In genomic region chr11:96238563-96239166, GRCh38 we compare ENCODE assay signal across 16 cellular contexts.
DNase-seq lines count a peak whose midpoint lies in the region; ATAC-seq, FAIRE-seq and TF ChIP-seq lines count a peak whose summit lies in the region.
"Had no signal": no experiment of that assay in that cellular context is flagged by ENCODE, and none has a peak within 500 bp of the region (broad histone marks: within the 10 kb centered on the region; RNA-seq: fewer than 3 reads in every experiment).

No MANE protein-coding gene starts in this region.

- TF ChIP-seq POLR2A in HepG2 (IDR thresholded peaks at IDR 0.05; ENCODE audit: insufficient read depth in 1 of 2, low read depth in 2 of 2, low read length in 2 of 2) = no peak
- TF ChIP-seq POLR2A in right lobe of liver (IDR thresholded peaks at IDR 0.05) = no peak
- no peak for TF ChIP-seq POLR2A in K562 (conservative IDR thresholded peaks at IDR 0.05)

- H3K9me3 ChIP-seq in HepG2 (ENCODE audit: low read length) = no peaks in the 10 kb centered on the region
- H3K9me3 ChIP-seq in right lobe of liver = no peaks in the 10 kb centered on the region
- no peaks in the 10 kb centered on the region for H3K9me3 ChIP-seq in K562 (replicated peaks; ENCODE audit: control insufficient read depth, insufficient read depth, low read depth, low read length)

- H3K9me1 ChIP-seq in K562 (ENCODE audit: control insufficient read depth, insufficient read depth, low read length) = no peaks in the 10 kb centered on the region

- H3K36me3 ChIP-seq in HepG2 (replicated peaks in 1 of 2; ENCODE audit: control insufficient read depth in 1 of 2, insufficient read depth in 2 of 2, low read length in 2 of 2) = no peaks in the 10 kb centered on the region; a peak in 1 of 5 replicates
- H3K36me3 ChIP-seq in right lobe of liver = no peaks in the 10 kb centered on the region
- no peaks in the 10 kb centered on the region for H3K36me3 ChIP-seq in K562 (ENCODE audit: control insufficient read depth, insufficient read depth, low read length)

- no peak for DNase-seq in HepG2 (ENCODE audit: low spot score)
- DNase-seq in right lobe of liver = no peak
- no peak for DNase-seq in K562 (ENCODE audit: extremely low read depth in 1 of 4, low spot score in 3 of 4)
- DNase-seq in omental fat pad (ENCODE audit: low spot score) = no peak
- DNase-seq in stimulated activated naive CD4-positive, alpha-beta T cell treated with Interleukin-2 at 50 U/mL for 16 hours (lab: John Stamatoyannopoulos, UW) = no peak
- DNase-seq in posterior vena cava (ENCODE audit: low spot score) = no peak
- DNase-seq: activated CD4-positive, alpha-beta T cell treated with anti-CD3 and anti-CD28 coated beads for 36 hours; activated naive CD4-positive, alpha-beta T cell treated with anti-CD3 and anti-CD28 coated beads, Interleukin-2, amount 50 U/mL, for 16 hours; activated T-cell treated with anti-CD3 and anti-CD28 coated beads for 4 hours; endodermal cell; glutamatergic neuron; NCI-H526 treated with DMSO at 0.1 percent for 48 hours; stimulated activated CD4-positive, alpha-beta T cell treated with anti-CD3 and anti-CD28 coated beads, Interleukin-1b, Interleukin-23, amount 100 ng/mL, for 48 hours had no signal

- WGBS in HepG2 (ENCODE audit: low lambda C conversion rate) = 57% methylated on average over 2 of the region's 2 CpGs
- 50% methylated on average over 2 of the region's 2 CpGs for WGBS in right lobe of liver (ENCODE audit: insufficient coverage, low coverage, low lambda C conversion rate, missing lambda C conversion rate)
- WGBS in K562 (ENCODE audit: insufficient coverage, low coverage, missing lambda C conversion rate) = 74% methylated on average over 2 of the region's 2 CpGs

- H2AFZ ChIP-seq in HepG2 (ENCODE audit: low read length) (no peak overlapping the region), K562 (ENCODE audit: low read depth, low read length) (0 out of 2 replicates have a peak overlapping the region, but pooled peaks have one; percentile 9)

- TF ChIP-seq EP300 in HepG2 (IDR thresholded peaks at IDR 0.05; ENCODE audit: low read depth in 2 of 2, low read length in 2 of 2) = no peak
- TF ChIP-seq EP300 in HepG2 (CRISPR knock-in tag; IDR thresholded peaks at IDR 0.05; ENCODE audit: borderline replicate concordance) = no peak
- TF ChIP-seq EP300 in K562 (IDR thresholded peaks at IDR 0.05; ENCODE audit: low read length) = no peak

- no peak for TF ChIP-seq CTCF in HepG2 (CRISPR knock-in tag; IDR thresholded peaks at IDR 0.05)
- no peak for TF ChIP-seq CTCF in right lobe of liver (IDR thresholded peaks at IDR 0.05)
- TF ChIP-seq CTCF in K562 (IDR thresholded peaks at IDR 0.05 in 2 of 3, conservative IDR thresholded peaks at IDR 0.05 in 1 of 3; ENCODE audit: insufficient read depth in 2 of 3, low read depth in 1 of 3, low read length in 3 of 3) = no peak
- no peak for TF ChIP-seq CTCF in omental fat pad (IDR thresholded peaks at IDR 0.05)

- H3K4me1 ChIP-seq in HepG2 (ENCODE audit: insufficient read depth, low read length) (peaks cover 80% of the 10 kb centered on the region), right lobe of liver (peaks cover 0 to 6% (median 0%) of the 10 kb centered on the region in 4 donors), K562 (replicated peaks in 1 of 2; ENCODE audit: control insufficient read depth in 2 of 2, insufficient read depth in 2 of 2, low read length in 2 of 2) (peaks cover 1 to 21% of the 10 kb centered on the region in 2 experiments; a peak in 4 of 5 replicates)

- CTCF ChIA-PET in HepG2 (lab: Yijun Ruan, JAX; ENCODE audit: low intra/inter-chr PET ratio, low total read pairs) = no interaction called here
- CTCF ChIA-PET in K562 (lab: Yijun Ruan, JAX; ENCODE audit: low intra/inter-chr PET ratio) = no interaction called here

- FAIRE-seq in HepG2 (lab: Jason Lieb, UNC) (no peak), K562 (lab: Jason Lieb, UNC) (no peak)
- FAIRE-seq: H1 had no signal

- in situ Hi-C loops in HepG2 (cut with HindIII; ENCODE audit: extremely low pct_ligation_motif_present, low pct_unique_long_range_greater_than_20kb) = loop anchor here (5.0 kb wide), 1 partner anchor 226 kb away; no protein-coding TSS in a partner anchor
- in situ Hi-C loops in K562 (cut with MboI) = no loop called here

- H3K79me2 ChIP-seq in HepG2 (ENCODE audit: insufficient read depth, low read length) (peaks cover 40% of the 10 kb centered on the region), K562 (ENCODE audit: control insufficient read depth, insufficient read depth, low read length) (0 out of 3 replicates have a peak, but pooled peaks cover 12% of the 10 kb centered on the region)

- intact Hi-C loops in HepG2 (cut with micrococcal nuclease; ENCODE audit: unreplicated experiment) = loop anchor here (5.0 kb wide), 1 partner anchor 226 kb away; no protein-coding TSS in a partner anchor
- intact Hi-C loops in right lobe of liver (cut with DNase I) = no loop called here
- intact Hi-C loops in K562 (cut with micrococcal nuclease) = no loop called here
- intact Hi-C loops in posterior vena cava (cut with DNase I) = loop anchor here in 1 of 2 donors (10.0 kb wide), 1 partner anchor 74 kb away; no protein-coding TSS in a partner anchor

- TF ChIP-seq RAD21 in HepG2 (CRISPR knock-in tag; IDR thresholded peaks at IDR 0.05) (no peak), K562 (CRISPR knock-in tag; conservative IDR thresholded peaks at IDR 0.05 in 1 of 2, IDR thresholded peaks at IDR 0.05 in 1 of 2) (no peak)

- H3K4me2 ChIP-seq in HepG2 (ENCODE audit: low read depth, low read length) = peak overlapping the region; percentile 15; the same call in 1 of the 2 replicates
- H3K4me2 ChIP-seq in K562 (ENCODE audit: insufficient read depth, low read length) = no peak overlapping the region

- peak overlapping the region; percentile 50; the same call in 1 of the 2 replicates for H3K9ac ChIP-seq in HepG2 (ENCODE audit: insufficient read depth, low read depth, low read length)
- H3K9ac ChIP-seq in K562 (ENCODE audit: insufficient read depth in 1 of 2, low read depth in 2 of 2, low read length in 2 of 2) = no peak overlapping the region

- H4K20me1 ChIP-seq in HepG2 (ENCODE audit: insufficient read depth, low read length) = no peaks in the 10 kb centered on the region
- no peaks in the 10 kb centered on the region for H4K20me1 ChIP-seq in K562 (replicated peaks; ENCODE audit: control insufficient read depth, insufficient read depth, low read length)

- ATAC-seq in HepG2 (no peak), right lobe of liver (no peak), K562 (no peak), omental fat pad (ENCODE audit: low FRiP score) (peak; percentile 29), GM18907 (IDR thresholded peaks at IDR 0.05; ENCODE audit: unreplicated experiment) (no peak), GM21390 (IDR thresholded peaks at IDR 0.05; ENCODE audit: unreplicated experiment) (no peak)
- ATAC-seq: activated CD4-positive, alpha-beta T cell treated with anti-CD3 and anti-CD28 coated beads for 36 hours had no signal

- no peaks in the 10 kb centered on the region for H3K27me3 ChIP-seq in HepG2 (ENCODE audit: control insufficient read depth in 1 of 2, insufficient read depth in 2 of 2, low read length in 2 of 2)
- H3K27me3 ChIP-seq in right lobe of liver = no peaks in the 10 kb centered on the region
- no peaks in the 10 kb centered on the region for H3K27me3 ChIP-seq in K562 (ENCODE audit: control insufficient read depth in 2 of 2, insufficient read depth in 2 of 2, low read length in 2 of 2)

- H3K27ac ChIP-seq in HepG2 (ENCODE audit: extremely low read length, insufficient read depth, low read length) (peak overlapping the region; percentile 63), right lobe of liver (no peak overlapping the region), K562 (ENCODE audit: extremely low read depth, low read depth, low read length) (no peak overlapping the region)

- POLR2A ChIA-PET in HepG2 (lab: Yijun Ruan, JAX) (interaction anchor here (0.9 to 2.3 kb wide), 4 partner anchors 31 to 151 kb away, joined by 3 to 10 read pairs (median 4); partner anchors contain the start of genes CCDC82, JRKL and MAML2), K562 (lab: Yijun Ruan, JAX) (interaction anchor here (0.6 to 0.8 kb wide), 2 partner anchors 12 to 99 kb away, joined by 3 read pairs; no protein-coding TSS in a partner anchor)

- peak overlapping the region in 1 of 3 experiments; percentile 12; a peak in 1 of 6 replicates for H3K4me3 ChIP-seq in HepG2 (replicated peaks in 1 of 3; ENCODE audit: insufficient read depth in 1 of 3, low read depth in 2 of 3, low read length in 3 of 3)
- no peak overlapping the region for H3K4me3 ChIP-seq in right lobe of liver
- no peak overlapping the region for H3K4me3 ChIP-seq in K562

- no TSS peak for BruUV-seq in HepG2 (replicated peaks; lab: Mats Ljungman, UMichigan)
- no TSS peak for BruUV-seq in K562 (replicated peaks; lab: Mats Ljungman, UMichigan)

TF ChIP-seq in HepG2, 621 proteins besides CTCF, POLR2A, EP300 and RAD21:
- no peak for TF ChIP-seq MAFG (CRISPR knock-in tag; IDR thresholded peaks at IDR 0.05)
- no peak for TF ChIP-seq ZNF496 (CRISPR knock-in tag; IDR thresholded peaks at IDR 0.05; ENCODE audit: insufficient replicate concordance)
- TF ChIP-seq ZNF225 (CRISPR knock-in tag; IDR thresholded peaks at IDR 0.05) = no peak
- TF ChIP-seq HOXD1 (CRISPR knock-in tag; IDR thresholded peaks at IDR 0.05) = no peak
- TF ChIP-seq TSC22D2 (CRISPR knock-in tag; IDR thresholded peaks at IDR 0.05; ENCODE audit: borderline replicate concordance) = no peak
- TF ChIP-seq NR2C2 (CRISPR knock-in tag; IDR thresholded peaks at IDR 0.05; ENCODE audit: borderline replicate concordance) = no peak
TF ChIP-seq in HepG2: peak in this region for 0.

TF ChIP-seq in K562, 482 proteins besides CTCF, POLR2A, EP300 and RAD21:
- TF ChIP-seq XRCC4 (IDR thresholded peaks at IDR 0.05; ENCODE audit: extremely low read depth, insufficient read depth, insufficient read length) (no peak), RB1 (IDR thresholded peaks at IDR 0.05; ENCODE audit: low read depth) (no peak), GABPB2 (CRISPR knock-in tag; conservative IDR thresholded peaks at IDR 0.05) (no peak), NFIC (IDR thresholded peaks at IDR 0.05) (peak; percentile 57), VEZF1 (CRISPR knock-in tag; IDR thresholded peaks at IDR 0.05) (no peak), COPS2 (conservative IDR thresholded peaks at IDR 0.05) (no peak)

Comparison
In these comparisons a context has a peak if more than half of its experiments do, and no peak if none do; other contexts are left out.
1. Of the 241 proteins assayed by ChIP-seq in both HepG2 and K562: peak only in HepG2: none; only in K562: NFIC; in both: none; in neither: 240.